ENCODE assay signal across 23 cellular contexts in the genomic region with DNA sequence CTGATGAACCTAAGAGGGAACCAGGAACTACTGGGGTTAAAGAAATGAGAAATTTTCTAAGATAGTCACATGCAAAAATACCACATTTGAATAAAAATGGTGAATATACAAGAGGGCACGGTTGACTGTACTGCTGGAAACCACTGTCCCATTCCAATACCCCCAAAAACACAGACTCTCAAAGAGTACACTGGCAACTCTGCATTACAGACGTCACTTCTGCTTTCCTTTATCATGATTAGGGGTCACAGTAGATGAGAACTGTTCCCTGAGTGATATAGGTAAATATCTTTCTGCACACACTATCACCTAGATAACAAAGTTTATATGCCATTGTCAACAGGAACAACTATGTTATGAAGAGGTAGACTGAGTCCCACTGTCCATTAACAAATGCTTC.
"Had no signal": no experiment of that assay in that cellular context is flagged by ENCODE, and none has a peak within 500 bp of the region (broad histone marks: within the 10 kb centered on the region; RNA-seq: fewer than 3 reads in every experiment).

No MANE protein-coding gene starts in this region.

- H3K27ac Mint-ChIP-seq: natural killer cell treated with Interleukin-12 subunit alpha and Interleukin-12 subunit beta and Interleukin-15 and Interleukin-18, amount 100 ng/mL, for 72 hours; stimulated activated effector memory CD8-positive, alpha-beta T cell treated with anti-CD3 and anti-CD28 coated beads, Interleukin-12 subunit alpha, Interleukin-12 subunit beta, amount 100 ng/mL, for 72 hours; stimulated activated naive CD8-positive, alpha-beta T cell treated with anti-CD3 and anti-CD28 coated beads, Interleukin-15, Interleukin-2, amounts not matched to agents 100 ng/mL and 50 ng/mL, for 24 hours had no signal

- DNase-seq: dermis blood vessel endothelial cell; effector memory CD4-positive, alpha-beta T cell; foreskin keratinocyte; glutamatergic neuron; heart right ventricle; hippocampal formation; left cardiac atrium; left lung; psoas muscle; right cardiac atrium; sigmoid colon; stimulated activated CD4-positive, alpha-beta T cell treated with anti-CD3 and anti-CD28 coated beads, Interleukin-2, amount 100 ng/mL, for 24 hours; stimulated activated CD4-positive, alpha-beta T cell treated with anti-CD3 and anti-CD28 coated beads, Interleukin-4, amount 100 ng/mL, for 24 hours; upper lobe of left lung had no signal

- H3K27me3 ChIP-seq: esophagus muscularis mucosa, foreskin keratinocyte, gastroesophageal sphincter, heart right ventricle, left lung, sigmoid colon, tibial nerve, upper lobe of left lung had no signal

- H3K4me3 ChIP-seq: coronary artery, esophagus muscularis mucosa, gastroesophageal sphincter, heart right ventricle, left lung, psoas muscle, sigmoid colon, thoracic aorta, tibial nerve, upper lobe of left lung had no signal

- H3K9me3 Mint-ChIP-seq: natural killer cell treated with Interleukin-12 subunit alpha and Interleukin-12 subunit beta and Interleukin-15 and Interleukin-18, amount 100 ng/mL, for 72 hours; neural crest cell; stimulated activated naive CD8-positive, alpha-beta T cell treated with anti-CD3 and anti-CD28 coated beads, Interleukin-15, Interleukin-2, amounts not matched to agents 100 ng/mL and 50 ng/mL, for 24 hours had no signal

- ATAC-seq: foreskin keratinocyte; gastroesophageal sphincter; heart right ventricle; left cardiac atrium; left lung; natural killer cell treated with Interleukin-12 subunit alpha and Interleukin-12 subunit beta and Interleukin-15 and Interleukin-18, amount 100 ng/mL, for 72 hours; psoas muscle; right cardiac atrium; stimulated activated effector memory CD8-positive, alpha-beta T cell treated with anti-CD3 and anti-CD28 coated beads, Interleukin-12 subunit alpha, Interleukin-12 subunit beta, amount 100 ng/mL, for 72 hours had no signal

- H3K36me3 ChIP-seq: esophagus muscularis mucosa, gastroesophageal sphincter, heart right ventricle, left lung, sigmoid colon, thoracic aorta, tibial nerve, upper lobe of left lung had no signal

- H3K27ac ChIP-seq: coronary artery, esophagus muscularis mucosa, foreskin keratinocyte, gastroesophageal sphincter, heart right ventricle, left lung, psoas muscle, sigmoid colon, thoracic aorta, tibial nerve, upper lobe of left lung had no signal

- H3K4me3 Mint-ChIP-seq: natural killer cell treated with Interleukin-12 subunit alpha and Interleukin-12 subunit beta and Interleukin-15 and Interleukin-18, amount 100 ng/mL, for 72 hours; neural crest cell; stimulated activated effector memory CD8-positive, alpha-beta T cell treated with anti-CD3 and anti-CD28 coated beads, Interleukin-12 subunit alpha, Interleukin-12 subunit beta, amount 100 ng/mL, for 72 hours; stimulated activated naive CD8-positive, alpha-beta T cell treated with anti-CD3 and anti-CD28 coated beads, Interleukin-15, Interleukin-2, amounts not matched to agents 100 ng/mL and 50 ng/mL, for 24 hours had no signal

- H3K9me3 ChIP-seq: esophagus muscularis mucosa, gastroesophageal sphincter, heart right ventricle, left lung, psoas muscle, sigmoid colon, thoracic aorta, tibial nerve, upper lobe of left lung had no signal

- H3K4me1 Mint-ChIP-seq: stimulated activated effector memory CD8-positive, alpha-beta T cell treated with anti-CD3 and anti-CD28 coated beads, Interleukin-12 subunit alpha, Interleukin-12 subunit beta, amount 100 ng/mL, for 72 hours had no signal

- H3K4me1 ChIP-seq: esophagus muscularis mucosa, foreskin keratinocyte, gastroesophageal sphincter, heart right ventricle, left lung, psoas muscle, sigmoid colon, upper lobe of left lung had no signal

- H3K36me3 Mint-ChIP-seq: natural killer cell treated with Interleukin-12 subunit alpha and Interleukin-12 subunit beta and Interleukin-15 and Interleukin-18, amount 100 ng/mL, for 72 hours; stimulated activated effector memory CD8-positive, alpha-beta T cell treated with anti-CD3 and anti-CD28 coated beads, Interleukin-12 subunit alpha, Interleukin-12 subunit beta, amount 100 ng/mL, for 72 hours had no signal
